ENCODE assay signal across 8 cellular contexts in genomic region chr10:97553575-97554100, GRCh38. TPM values are rescaled to one million over a fixed set of nuclear protein-coding genes. Genes with fewer than 3 reads are reported as not detected.
DNase-seq lines count a peak whose midpoint lies in the region; ATAC-seq and TF ChIP-seq lines count a peak whose summit lies in the region.
"Had no signal": no experiment of that assay in that cellular context is flagged by ENCODE, and none has a peak within 500 bp of the region (broad histone marks: within the 10 kb centered on the region; RNA-seq: fewer than 3 reads in every experiment).

No MANE protein-coding gene starts in this region.

- no peak overlapping the region for H3K4me3 Mint-ChIP-seq in activated T-helper 1 cell treated with anti-CD3 and anti-CD28 coated beads, Interleukin-12 subunit alpha, Interleukin-12 subunit beta, Interleukin-2, Interleukin-4 antibody, amounts not matched to agents 30 ng/mL and 10 ng/mL and 1 ng/mL, durations not matched to agents 14 hours and 24 hours and 36 hours

- intact Hi-C loops in activated T-helper 1 cell treated with anti-CD3 and anti-CD28 coated beads, Interleukin-12 subunit alpha, Interleukin-12 subunit beta, Interleukin-2, Interleukin-4 antibody, amounts not matched to agents 30 ng/mL and 10 ng/mL and 1 ng/mL, durations not matched to agents 14 hours and 24 hours and 36 hours (cut with micrococcal nuclease), result loop anchor here (1.0 kb wide), 5 partner anchors 19 to 146 kb away; partner anchors contain the start of genes EXOSC1, MMS19, UBTD1 and ZDHHC16
- intact Hi-C loops in tibial artery (cut with DNase I; ENCODE audit: low total_unique reads), result loop anchor here (5.0 kb wide), 2 partner anchors 51 to 91 kb away; no protein-coding TSS in a partner anchor

- no peaks in the 10 kb centered on the region for H3K9me3 Mint-ChIP-seq in activated T-helper 1 cell treated with anti-CD3 and anti-CD28 coated beads, Interleukin-12 subunit alpha, Interleukin-12 subunit beta, Interleukin-2, Interleukin-4 antibody, amounts not matched to agents 30 ng/mL and 10 ng/mL and 1 ng/mL, durations not matched to agents 14 hours and 24 hours and 36 hours

- no peak overlapping the region for H3K27ac ChIP-seq in tibial artery

- peak; percentile 92 for TF ChIP-seq CTCF in GM12872 (IDR thresholded peaks at IDR 0.05; ENCODE audit: insufficient read depth, low read depth, low read length)
- TF ChIP-seq CTCF in fibroblast of villous mesenchyme (IDR thresholded peaks at IDR 0.05; ENCODE audit: insufficient read depth, low read depth, low read length), result peak; percentile 91
- TF ChIP-seq CTCF in tibial artery (IDR thresholded peaks at IDR 0.05), result peak; percentile 88

- no peaks in the 10 kb centered on the region for H3K36me3 ChIP-seq in tibial artery

- H3K27me3 ChIP-seq in tibial artery, result no peaks in the 10 kb centered on the region

- peak; percentile 52 for DNase-seq in activated T-helper 1 cell treated with anti-CD3 and anti-CD28 coated beads, Interleukin-12 subunit alpha, Interleukin-12 subunit beta, Interleukin-2, Interleukin-4 antibody, amounts not matched to agents 30 ng/mL and 10 ng/mL and 1 ng/mL, durations not matched to agents 14 hours and 24 hours and 36 hours (ENCODE audit: low spot score)
- DNase-seq in fibroblast of villous mesenchyme (ENCODE audit: low read depth) (peak; percentile 63), nucleus accumbens (lab: John Stamatoyannopoulos, UW) (peak in 47 of 56 donors; percentile 21 to 82 (median 52)), tibial artery (peak; percentile 74 to 82)

- peak; percentile 62 for ATAC-seq in HG03354 (IDR thresholded peaks at IDR 0.05; ENCODE audit: poor library complexity, severe bottlenecking, unreplicated experiment)

- H3K27me3 Mint-ChIP-seq in activated T-helper 1 cell treated with anti-CD3 and anti-CD28 coated beads, Interleukin-12 subunit alpha, Interleukin-12 subunit beta, Interleukin-2, Interleukin-4 antibody, amounts not matched to agents 30 ng/mL and 10 ng/mL and 1 ng/mL, durations not matched to agents 14 hours and 24 hours and 36 hours (ENCODE audit: insufficient read depth), result peaks cover 4% of the 10 kb centered on the region

- no peak overlapping the region for H3K27ac Mint-ChIP-seq in activated T-helper 1 cell treated with anti-CD3 and anti-CD28 coated beads, Interleukin-12 subunit alpha, Interleukin-12 subunit beta, Interleukin-2, Interleukin-4 antibody, amounts not matched to agents 30 ng/mL and 10 ng/mL and 1 ng/mL, durations not matched to agents 14 hours and 24 hours and 36 hours

- no peaks in the 10 kb centered on the region for H3K4me1 Mint-ChIP-seq in activated T-helper 1 cell treated with anti-CD3 and anti-CD28 coated beads, Interleukin-12 subunit alpha, Interleukin-12 subunit beta, Interleukin-2, Interleukin-4 antibody, amounts not matched to agents 30 ng/mL and 10 ng/mL and 1 ng/mL, durations not matched to agents 14 hours and 24 hours and 36 hours (ENCODE audit: low read depth)

- H3K9me3 ChIP-seq in tibial artery, result no peaks in the 10 kb centered on the region

- peaks cover 0 to 25% (median 7%) of the 10 kb centered on the region in 4 donors for H3K4me1 ChIP-seq in tibial artery

- H3K36me3 Mint-ChIP-seq in activated T-helper 1 cell treated with anti-CD3 and anti-CD28 coated beads, Interleukin-12 subunit alpha, Interleukin-12 subunit beta, Interleukin-2, Interleukin-4 antibody, amounts not matched to agents 30 ng/mL and 10 ng/mL and 1 ng/mL, durations not matched to agents 14 hours and 24 hours and 36 hours (ENCODE audit: low read depth), result no peaks in the 10 kb centered on the region

- H3K4me3 ChIP-seq in fibroblast of villous mesenchyme (ENCODE audit: low read depth, low read length), result no peak overlapping the region
- H3K4me3 ChIP-seq in tibial artery, result no peak overlapping the region

TF ChIP-seq in PFSK-1, 5 proteins besides CTCF, POLR2A, EP300 and RAD21:
- TF ChIP-seq POLR2AphosphoS5 (IDR thresholded peaks at IDR 0.05; ENCODE audit: low read depth, low read length) (no peak), FOXP2 (optimal IDR thresholded peaks at IDR 0.05; ENCODE audit: borderline replicate concordance, extremely low read depth, extremely low read length, insufficient read depth) (peak; percentile 58), SIN3A (IDR thresholded peaks at IDR 0.05; ENCODE audit: borderline replicate concordance, insufficient read depth, low read length) (no peak), TAF1 (IDR thresholded peaks at IDR 0.05; ENCODE audit: borderline replicate concordance, insufficient read depth, low read length) (no peak), REST (IDR thresholded peaks at IDR 0.05; ENCODE audit: insufficient read depth in 1 of 2, low read depth in 2 of 2, low read length in 2 of 2) (no peak)

RNA-seq across cellular contexts. Expression of gene ANKRD2, which starts 18.9 kb away (rescaled TPM):
- polyA plus RNA-seq in PFSK-1 (2012; ENCODE audit: insufficient read length, low read depth), result not detected
- not detected in 2 replicates for total RNA-seq in activated T-helper 1 cell treated with anti-CD3 and anti-CD28 coated beads, Interleukin-12 subunit alpha, Interleukin-12 subunit beta, Interleukin-2, Interleukin-4 antibody, amounts not matched to agents 30 ng/mL and 10 ng/mL and 1 ng/mL, durations not matched to agents 14 hours and 24 hours and 36 hours
- 0.32 and 0.86 TPM in 2 replicates for total RNA-seq in fibroblast of villous mesenchyme
- total RNA-seq: frontal cortex had no signal

RNA-seq across cellular contexts. Expression of gene HOGA1, which starts 30.6 kb away (rescaled TPM):
- polyA plus RNA-seq in PFSK-1 (2012; ENCODE audit: insufficient read length, low read depth), result 0.29 TPM
- not detected in 2 replicates for total RNA-seq in activated T-helper 1 cell treated with anti-CD3 and anti-CD28 coated beads, Interleukin-12 subunit alpha, Interleukin-12 subunit beta, Interleukin-2, Interleukin-4 antibody, amounts not matched to agents 30 ng/mL and 10 ng/mL and 1 ng/mL, durations not matched to agents 14 hours and 24 hours and 36 hours
- 0.32 and 0.86 TPM in 2 replicates for total RNA-seq in fibroblast of villous mesenchyme

RNA-seq across cellular contexts. Expression of gene C10orf62, which starts 35.9 kb away (rescaled TPM):
- polyA plus RNA-seq in PFSK-1 (2012; ENCODE audit: insufficient read length, low read depth), result not detected
- total RNA-seq in activated T-helper 1 cell treated with anti-CD3 and anti-CD28 coated beads, Interleukin-12 subunit alpha, Interleukin-12 subunit beta, Interleukin-2, Interleukin-4 antibody, amounts not matched to agents 30 ng/mL and 10 ng/mL and 1 ng/mL, durations not matched to agents 14 hours and 24 hours and 36 hours, result not detected in 2 replicates
- not detected in 2 replicates for total RNA-seq in fibroblast of villous mesenchyme
- total RNA-seq: frontal cortex had no signal

RNA-seq across cellular contexts. Expression of gene UBTD1, which starts 54.9 kb away (rescaled TPM):
- 33.0 TPM for polyA plus RNA-seq in PFSK-1 (2012; ENCODE audit: insufficient read length, low read depth)
- 1.7 and 1.8 TPM in 2 replicates for total RNA-seq in activated T-helper 1 cell treated with anti-CD3 and anti-CD28 coated beads, Interleukin-12 subunit alpha, Interleukin-12 subunit beta, Interleukin-2, Interleukin-4 antibody, amounts not matched to agents 30 ng/mL and 10 ng/mL and 1 ng/mL, durations not matched to agents 14 hours and 24 hours and 36 hours
- 30.2 and 30.3 TPM in 2 replicates for total RNA-seq in fibroblast of villous mesenchyme

RNA-seq across cellular contexts. Expression of gene MMS19, which starts 55.4 kb away (rescaled TPM):
- polyA plus RNA-seq in PFSK-1 (2012; ENCODE audit: insufficient read length, low read depth), result 110 TPM
- total RNA-seq in activated T-helper 1 cell treated with anti-CD3 and anti-CD28 coated beads, Interleukin-12 subunit alpha, Interleukin-12 subunit beta, Interleukin-2, Interleukin-4 antibody, amounts not matched to agents 30 ng/mL and 10 ng/mL and 1 ng/mL, durations not matched to agents 14 hours and 24 hours and 36 hours, result 91.8 and 93.2 TPM in 2 replicates
- total RNA-seq in fibroblast of villous mesenchyme, result 64.1 and 82.0 TPM in 2 replicates
